In genomic region chr11:117232022-117232878, GRCh38 we compare ENCODE assay signal across 8 cellular contexts.
A peak's percentile ranks its signal among the peaks of the same experiment; 100 is the strongest.
DNase-seq lines count a peak whose midpoint lies in the region; ATAC-seq and TF ChIP-seq lines count a peak whose summit lies in the region.

PCSK7 (minus strand) TSS chr11:117232073; CDS start chr11:117229844, 2,229 bp downstream.
RNF214 (plus strand) TSS chr11:117232671; CDS start chr11:117234273, 1,602 bp downstream.

- peak within 1 kb of the TSS; percentile 98 for H3K4me3 ChIP-seq in WI38 (ENCODE audit: low read depth, low read length)
- H3K4me3 ChIP-seq in cardiac fibroblast (replicated peaks in 1 of 2; ENCODE audit: low read depth in 2 of 2, low read length in 2 of 2): peak within 1 kb of the TSS; percentile 94 to 96

- TF ChIP-seq CTCF in WI38 (IDR thresholded peaks at IDR 0.05; ENCODE audit: low read depth, low read length) (peak; percentile 62), cardiac fibroblast (IDR thresholded peaks at IDR 0.05; ENCODE audit: low read depth, low read length) (peak; percentile 57)

- peak; percentile 69 for ATAC-seq in HG02943 (IDR thresholded peaks at IDR 0.05; ENCODE audit: low read depth, unreplicated experiment)

- peak; percentile 59 for DNase-seq in NK-92 treated with Interleukin-12 subunit alpha and Interleukin-12 subunit beta, amount 100 ng/mL, for 24 hours (lab: John Stamatoyannopoulos, UW)
- DNase-seq in NK-92 (lab: John Stamatoyannopoulos, UW; ENCODE audit: unreplicated experiment) (no peak), NCI-H2107 treated with DMSO at 0.1 percent for 48 hours (lab: John Stamatoyannopoulos, UW; ENCODE audit: unreplicated experiment) (peak; percentile 54), cardiac fibroblast (ENCODE audit: low read depth in 2 of 2) (peak; percentile 62 to 81), inferior parietal cortex (ENCODE audit: extremely low spot score) (peak; percentile 80)
- peak; percentile 60 to 62 for DNase-seq in stimulated activated CD4-positive, alpha-beta T cell treated with anti-CD3 and anti-CD28 coated beads, Interleukin-12 subunit alpha, Interleukin-12 subunit beta, amount 100 ng/mL, for 24 hours (ENCODE audit: low read depth in 2 of 2)
